27 cellular contexts compared by ENCODE assay signal in the genomic region with DNA sequence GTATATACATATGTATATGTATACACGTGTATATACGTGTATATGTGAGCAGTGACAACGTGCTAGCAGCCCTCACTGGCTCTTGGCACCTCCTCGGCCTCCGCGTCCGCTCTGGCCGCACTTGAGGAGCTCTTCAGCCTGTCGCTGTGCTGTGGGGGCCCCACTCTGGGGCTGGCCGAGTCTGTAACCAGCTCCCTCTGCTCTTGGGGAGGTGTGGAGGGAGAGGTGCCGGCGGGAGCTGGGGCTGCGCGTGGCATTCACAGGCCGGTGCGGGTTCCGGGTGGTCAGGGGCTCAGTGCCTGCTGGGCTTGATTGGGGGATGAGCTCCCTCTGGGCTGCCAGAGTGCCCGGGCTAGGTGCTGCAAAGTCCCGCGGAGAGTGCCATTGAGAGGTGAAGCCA.
"Had no signal": no experiment of that assay in that cellular context is flagged by ENCODE, and none has a peak within 500 bp of the region (broad histone marks: within the 10 kb centered on the region; RNA-seq: fewer than 3 reads in every experiment).

No MANE protein-coding gene starts in this region.

- FAIRE-seq: urothelium cell line had no signal

- H3K9me3 ChIP-seq: suprapubic skin, testis, thoracic aorta, thyroid gland, tibial artery, tibial nerve, transverse colon, upper lobe of left lung, upper lobe of right lung, uterus, vagina had no signal

- H3K4me3 ChIP-seq: stomach, suprapubic skin, testis, thoracic aorta, thyroid gland, tibial artery, tibial nerve, transverse colon, upper lobe of left lung, upper lobe of right lung, uterus, vagina had no signal

- H3K4me1 ChIP-seq: stomach, testis, transverse colon, upper lobe of right lung, uterus had no signal

- H3K36me3 ChIP-seq: suprapubic skin, thyroid gland, transverse colon, upper lobe of right lung, uterus had no signal

- DNase-seq: stimulated activated CD4-positive, alpha-beta T cell treated with anti-CD3 and anti-CD28 coated beads, Interleukin-2, amount 100 ng/mL, for 48 hours; stimulated activated CD4-positive, alpha-beta T cell treated with anti-CD3 and anti-CD28 coated beads, Interleukin-4, amount 100 ng/mL, for 1 hour; stimulated activated CD4-positive, alpha-beta T cell treated with anti-CD3 and anti-CD28 coated beads, Interleukin-4, amount 100 ng/mL, for 24 hours; stimulated activated CD4-positive, alpha-beta T cell treated with anti-CD3 and anti-CD28 coated beads, Interleukin-4, amount 100 ng/mL, for 4 hours; stimulated activated CD8-positive, alpha-beta memory T cell treated with anti-CD3 and anti-CD28 coated beads, Interleukin-4, amount 100 ng/mL, for 48 hours; stimulated activated naive B cell treated with anti-CD40 and anti-IgM and Interleukin-4, amounts not matched to agents 10 μg/mL and 1 μg/mL and 100 μg/mL, for 72 hours; stimulated activated naive CD4-positive, alpha-beta T cell; stimulated activated naive CD4-positive, alpha-beta T cell treated with Interleukin-2 at 50 U/mL for 16 hours; stimulated activated naive CD8-positive, alpha-beta T cell treated with anti-CD3 and anti-CD28 coated beads, Interleukin-15, amount 100 ng/mL, for 72 hours; stimulated activated naive CD8-positive, alpha-beta T cell treated with anti-CD3 and anti-CD28 coated beads, Interleukin-15, Interleukin-2, amounts not matched to agents 100 U/mL and 50 U/mL, for 24 hours; stomach; substantia nigra; testis; thyroid gland; tibial artery; transverse colon; trophoblast cell; upper lobe of right lung; uterus had no signal

- H3K27me3 ChIP-seq: stomach, suprapubic skin, testis, thyroid gland, tibial artery, tibial nerve, transverse colon, upper lobe of left lung, upper lobe of right lung, uterus, vagina had no signal

- H3K27ac ChIP-seq: stomach, suprapubic skin, testis, thoracic aorta, thyroid gland, tibial artery, tibial nerve, transverse colon, upper lobe of left lung, upper lobe of right lung, uterus, vagina had no signal

- ATAC-seq: stimulated activated effector memory CD8-positive, alpha-beta T cell treated with anti-CD3 and anti-CD28 coated beads, Interleukin-12 subunit alpha, Interleukin-12 subunit beta, amount 100 ng/mL, for 72 hours; stimulated activated memory B cell treated with anti-CD40 and anti-IgM and Interleukin-4, amounts not matched to agents 10 μg/mL and 1 μg/mL and 100 μg/mL, for 72 hours; stimulated activated naive B cell treated with anti-CD40 and anti-IgM and Interleukin-4, amounts not matched to agents 10 μg/mL and 1 μg/mL and 100 μg/mL, for 72 hours; stimulated activated naive CD8-positive, alpha-beta T cell treated with anti-CD3 and anti-CD28 coated beads, Interleukin-15, amount 100 ng/mL, for 72 hours; stimulated activated naive CD8-positive, alpha-beta T cell treated with anti-CD3 and anti-CD28 coated beads, Interleukin-15, Interleukin-2, amounts not matched to agents 100 U/mL and 50 U/mL, for 24 hours; upper lobe of right lung had no signal
